ENCODE assay signal across 21 cellular contexts in the genomic region with DNA sequence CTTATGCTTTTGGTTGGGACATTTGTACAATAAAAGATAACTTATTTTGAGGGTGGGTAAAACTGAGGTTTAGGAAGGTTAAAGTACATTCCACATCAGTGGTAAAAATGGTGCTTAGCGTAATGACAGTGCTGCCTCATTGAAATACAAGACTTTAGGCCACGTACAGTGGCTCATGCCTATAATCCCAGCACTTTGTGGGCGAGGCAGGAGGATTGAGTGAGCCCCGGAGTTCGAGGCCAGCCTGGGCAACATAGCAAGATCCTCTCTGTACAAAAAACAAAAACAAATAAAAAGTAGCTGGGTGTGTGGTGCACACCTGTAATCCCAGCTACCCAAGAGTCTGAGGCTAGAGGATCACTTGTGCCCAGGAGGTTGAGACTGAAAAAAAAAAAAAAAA. TPM values are rescaled to one million over a fixed set of nuclear protein-coding genes. Genes with fewer than 3 reads are reported as not detected.
"Had no signal": no experiment of that assay in that cellular context is flagged by ENCODE, and none has a peak within 500 bp of the region (broad histone marks: within the 10 kb centered on the region; RNA-seq: fewer than 3 reads in every experiment).

No MANE protein-coding gene starts in this region.

- FAIRE-seq: frontal cortex, keratinocyte, urothelium cell line had no signal

- H3K27ac ChIP-seq: lower lobe of right lung, ovary, psoas muscle, skin epidermis, spleen, thoracic aorta, tibial nerve, upper lobe of left lung had no signal

- H3K9me3 ChIP-seq: lower lobe of right lung, ovary, psoas muscle, spleen, thoracic aorta, tibial nerve, upper lobe of left lung had no signal

- H3K27me3 ChIP-seq: ovary, upper lobe of left lung had no signal

- H3K4me1 ChIP-seq: lower lobe of right lung, psoas muscle had no signal

- H3K4me3 ChIP-seq: lower lobe of right lung, ovary, psoas muscle, skin epidermis, spleen, thoracic aorta, tibial nerve, upper lobe of left lung had no signal

- H3K36me3 ChIP-seq: ovary had no signal

- ATAC-seq: left ventricle myocardium superior; lower lobe of right lung; natural killer cell; psoas muscle; right cardiac atrium; stimulated activated memory B cell treated with anti-CD40 and anti-IgM and Interleukin-4, amounts not matched to agents 10 μg/mL and 1 μg/mL and 100 μg/mL, for 72 hours had no signal

- DNase-seq: cortex of kidney; effector CD4-positive, alpha-beta T cell; left ventricle myocardium superior; lower lobe of right lung; natural killer cell; occipital lobe; ovary; psoas muscle; right cardiac atrium; spleen; stimulated activated CD4-positive, alpha-beta T cell treated with anti-CD3 and anti-CD28 coated beads, Interleukin-4, amount 100 ng/mL, for 4 hours; upper lobe of left lung had no signal

RNA-seq across cellular contexts. Expression of a gene that starts 2.3 kb away (rescaled TPM):
- total RNA-seq: fibroblast of villous mesenchyme, left ventricle myocardium superior, renal cortical epithelial cell, thoracic aorta had no signal
- polyA plus RNA-seq: right cardiac atrium had no signal
